ENCODE assay signal across 20 cellular contexts in genomic region chr10:59881640-59882039, GRCh38. TPM values are rescaled to one million over a fixed set of nuclear protein-coding genes. Genes with fewer than 3 reads are reported as not detected.
A peak's percentile ranks its signal among the peaks of the same experiment; 100 is the strongest.
DNase-seq lines count a peak whose midpoint lies in the region; ATAC-seq, FAIRE-seq and TF ChIP-seq lines count a peak whose summit lies in the region.
"Had no signal": no experiment of that assay in that cellular context is flagged by ENCODE, and none has a peak within 500 bp of the region (broad histone marks: within the 10 kb centered on the region; RNA-seq: fewer than 3 reads in every experiment).

No MANE protein-coding gene starts in this region.

- no peaks in the 10 kb centered on the region for H3K9me2 ChIP-seq in MM.1S (replicated peaks; ENCODE audit: insufficient read depth, low read length)
- H3K9me2 ChIP-seq: SK-N-SH had no signal

- H3K4me1 ChIP-seq in MM.1S (ENCODE audit: low read length) = peaks cover 17% of the 10 kb centered on the region

- CTCF ChIA-PET in activated CD4-positive, alpha-beta memory T cell treated with anti-CD3 and anti-CD28 coated beads for 36 hours (lab: Charles Lee) = interaction anchor here (1.0 to 1.2 kb wide), 2 partner anchors 14 to 25 kb away, joined by 3 to 9 read pairs; partner anchors contain the start of gene CCDC6
- CTCF ChIA-PET in activated CD4-positive, alpha-beta memory T cell treated with anti-CD3 and anti-CD28 coated beads, Interleukin-2, amount 10 ng/mL, durations not matched to agents 7 days and 5 days (lab: Charles Lee) = no interaction called here
- CTCF ChIA-PET in RWPE1 (lab: Yijun Ruan, JAX) = no interaction called here

- peak; percentile 2 for ATAC-seq in GM21619 (IDR thresholded peaks at IDR 0.05; ENCODE audit: unreplicated experiment)
- ATAC-seq in activated naive CD8-positive, alpha-beta T cell treated with anti-CD3 and anti-CD28 coated beads, Interleukin-2, amount 50 U/mL, for 24 hours = no peak
- ATAC-seq in stimulated activated effector memory CD8-positive, alpha-beta T cell treated with anti-CD3 and anti-CD28 coated beads, Interleukin-12 subunit alpha, Interleukin-12 subunit beta, amount 100 ng/mL, for 72 hours = no peak

- POLR2A ChIA-PET in activated CD4-positive, alpha-beta memory T cell treated with anti-CD3 and anti-CD28 coated beads for 36 hours (lab: Charles Lee) = interaction anchor here (1.1 to 1.5 kb wide), 3 partner anchors 8 to 26 kb away, joined by 3 to 27 read pairs (median 9); partner anchors contain the start of gene CCDC6
- POLR2A ChIA-PET in activated CD4-positive, alpha-beta memory T cell treated with anti-CD3 and anti-CD28 coated beads, Interleukin-2, amount 10 ng/mL, durations not matched to agents 7 days and 5 days (lab: Charles Lee) = no interaction called here
- POLR2A ChIA-PET in RWPE1 (lab: Yijun Ruan, JAX; ENCODE audit: low non-redundant PET) = no interaction called here

- peak overlapping the region; percentile 90 for H3K27ac Mint-ChIP-seq in activated CD4-positive, alpha-beta memory T cell treated with anti-CD3 and anti-CD28 coated beads for 36 hours
- H3K27ac Mint-ChIP-seq in activated CD4-positive, alpha-beta memory T cell treated with anti-CD3 and anti-CD28 coated beads, Interleukin-2, amount 10 ng/mL, durations not matched to agents 7 days and 5 days = no peak overlapping the region
- peak overlapping the region; percentile 86 for H3K27ac Mint-ChIP-seq in activated naive CD8-positive, alpha-beta T cell treated with anti-CD3 and anti-CD28 coated beads, Interleukin-2, amount 50 U/mL, for 24 hours
- H3K27ac Mint-ChIP-seq in stimulated activated effector memory CD8-positive, alpha-beta T cell treated with anti-CD3 and anti-CD28 coated beads, Interleukin-12 subunit alpha, Interleukin-12 subunit beta, amount 100 ng/mL, for 72 hours = peak overlapping the region; percentile 84
- H3K27ac Mint-ChIP-seq: WTC11 had no signal

- DNase-seq in activated CD4-positive, alpha-beta memory T cell treated with anti-CD3 and anti-CD28 coated beads for 36 hours = no peak
- DNase-seq in activated CD4-positive, alpha-beta memory T cell treated with anti-CD3 and anti-CD28 coated beads, Interleukin-2, amount 10 ng/mL, durations not matched to agents 7 days and 5 days = no peak
- no peak for DNase-seq in activated naive CD8-positive, alpha-beta T cell treated with anti-CD3 and anti-CD28 coated beads, Interleukin-2, amount 50 U/mL, for 24 hours
- peak in 1 of 2 donors; percentile 51 for DNase-seq in stimulated activated effector memory CD8-positive, alpha-beta T cell treated with anti-CD3 and anti-CD28 coated beads, Interleukin-12 subunit alpha, Interleukin-12 subunit beta, amount 100 ng/mL, for 72 hours (ENCODE audit: low spot score in 2 of 2)
- no peak for DNase-seq in RWPE1 (ENCODE audit: low spot score)
- no peak for DNase-seq in MM.1S
- DNase-seq in GM12892 (ENCODE audit: insufficient read length) = no peak
- DNase-seq: aorta; H7; naive B cell; NCI-H526; RPMI8226; SK-N-SH; small intestine; stimulated activated naive CD4-positive, alpha-beta T cell had no signal

- no peaks in the 10 kb centered on the region for H3K9me3 ChIP-seq in MM.1S (replicated peaks; ENCODE audit: insufficient read depth, low read length)
- H3K9me3 ChIP-seq: SK-N-SH, tibial nerve had no signal

- no peaks in the 10 kb centered on the region for H3K9me3 Mint-ChIP-seq in activated CD4-positive, alpha-beta memory T cell treated with anti-CD3 and anti-CD28 coated beads for 36 hours
- no peaks in the 10 kb centered on the region for H3K9me3 Mint-ChIP-seq in activated CD4-positive, alpha-beta memory T cell treated with anti-CD3 and anti-CD28 coated beads, Interleukin-2, amount 10 ng/mL, durations not matched to agents 7 days and 5 days
- no peaks in the 10 kb centered on the region for H3K9me3 Mint-ChIP-seq in activated naive CD8-positive, alpha-beta T cell treated with anti-CD3 and anti-CD28 coated beads, Interleukin-2, amount 50 U/mL, for 24 hours
- H3K9me3 Mint-ChIP-seq in stimulated activated effector memory CD8-positive, alpha-beta T cell treated with anti-CD3 and anti-CD28 coated beads, Interleukin-12 subunit alpha, Interleukin-12 subunit beta, amount 100 ng/mL, for 72 hours = no peaks in the 10 kb centered on the region
- H3K9me3 Mint-ChIP-seq: naive B cell, WTC11 had no signal

- H3K27me3 ChIP-seq in MM.1S (replicated peaks; ENCODE audit: insufficient read depth, low read length) = no peaks in the 10 kb centered on the region
- H3K27me3 ChIP-seq: tibial nerve had no signal

- peaks cover 88% of the 10 kb centered on the region for H3K4me1 Mint-ChIP-seq in activated CD4-positive, alpha-beta memory T cell treated with anti-CD3 and anti-CD28 coated beads for 36 hours (ENCODE audit: low read depth)
- H3K4me1 Mint-ChIP-seq in activated CD4-positive, alpha-beta memory T cell treated with anti-CD3 and anti-CD28 coated beads, Interleukin-2, amount 10 ng/mL, durations not matched to agents 7 days and 5 days = peaks cover 82% of the 10 kb centered on the region
- peaks cover 87% of the 10 kb centered on the region for H3K4me1 Mint-ChIP-seq in activated naive CD8-positive, alpha-beta T cell treated with anti-CD3 and anti-CD28 coated beads, Interleukin-2, amount 50 U/mL, for 24 hours
- H3K4me1 Mint-ChIP-seq in stimulated activated effector memory CD8-positive, alpha-beta T cell treated with anti-CD3 and anti-CD28 coated beads, Interleukin-12 subunit alpha, Interleukin-12 subunit beta, amount 100 ng/mL, for 72 hours = peaks cover 85% of the 10 kb centered on the region

- H3K79me2 ChIP-seq in MM.1S (ENCODE audit: low read length) = peaks cover 67% of the 10 kb centered on the region

- H3K4me3 ChIP-seq in MM.1S (ENCODE audit: low read length) = no peak overlapping the region
- H3K4me3 ChIP-seq: tibial nerve had no signal

- no peaks in the 10 kb centered on the region for H3K36me3 ChIP-seq in MM.1S (replicated peaks; ENCODE audit: insufficient read depth, low read length)
- H3K36me3 ChIP-seq: tibial nerve had no signal

- no peak overlapping the region for H3K4me2 ChIP-seq in MM.1S (ENCODE audit: low read depth, low read length)
- H3K4me2 ChIP-seq: SK-N-SH had no signal

- no peak overlapping the region for H3K27ac ChIP-seq in RWPE1
- H3K27ac ChIP-seq in MM.1S (ENCODE audit: low read length) = no peak overlapping the region
- H3K27ac ChIP-seq: tibial nerve had no signal

- no peak overlapping the region for H3K4me3 Mint-ChIP-seq in activated CD4-positive, alpha-beta memory T cell treated with anti-CD3 and anti-CD28 coated beads for 36 hours
- H3K4me3 Mint-ChIP-seq in activated CD4-positive, alpha-beta memory T cell treated with anti-CD3 and anti-CD28 coated beads, Interleukin-2, amount 10 ng/mL, durations not matched to agents 7 days and 5 days = no peak overlapping the region
- H3K4me3 Mint-ChIP-seq in activated naive CD8-positive, alpha-beta T cell treated with anti-CD3 and anti-CD28 coated beads, Interleukin-2, amount 50 U/mL, for 24 hours = peak overlapping the region; percentile 63
- H3K4me3 Mint-ChIP-seq in stimulated activated effector memory CD8-positive, alpha-beta T cell treated with anti-CD3 and anti-CD28 coated beads, Interleukin-12 subunit alpha, Interleukin-12 subunit beta, amount 100 ng/mL, for 72 hours = peak overlapping the region; percentile 59
- H3K4me3 Mint-ChIP-seq: WTC11 had no signal

- peaks cover 4% of the 10 kb centered on the region; the same call in 1 of the 2 replicates for H4K20me1 ChIP-seq in MM.1S (ENCODE audit: insufficient read depth, low read length)

- H3F3A ChIP-seq in MM.1S (ENCODE audit: insufficient read depth, low read length) = peaks cover 9% of the 10 kb centered on the region

- intact Hi-C loops in activated CD4-positive, alpha-beta memory T cell treated with anti-CD3 and anti-CD28 coated beads for 36 hours (cut with micrococcal nuclease) = loop anchor here (1.0 to 5.0 kb wide), 3 partner anchors 24 to 1599 kb away; no protein-coding TSS in a partner anchor

- no peak for FAIRE-seq in GM12892 (lab: Jason Lieb, UNC)
- FAIRE-seq: A204.1, endothelial cell of umbilical vein, small intestine had no signal

- H2AFZ ChIP-seq in MM.1S (ENCODE audit: low read length) = no peak overlapping the region

- peaks cover 8% of the 10 kb centered on the region for H3K36me3 Mint-ChIP-seq in activated CD4-positive, alpha-beta memory T cell treated with anti-CD3 and anti-CD28 coated beads for 36 hours
- H3K36me3 Mint-ChIP-seq in activated CD4-positive, alpha-beta memory T cell treated with anti-CD3 and anti-CD28 coated beads, Interleukin-2, amount 10 ng/mL, durations not matched to agents 7 days and 5 days (ENCODE audit: low read depth) = no peaks in the 10 kb centered on the region
- H3K36me3 Mint-ChIP-seq in activated naive CD8-positive, alpha-beta T cell treated with anti-CD3 and anti-CD28 coated beads, Interleukin-2, amount 50 U/mL, for 24 hours (ENCODE audit: low read depth) = peaks cover 21% of the 10 kb centered on the region
- peaks cover 32% of the 10 kb centered on the region for H3K36me3 Mint-ChIP-seq in stimulated activated effector memory CD8-positive, alpha-beta T cell treated with anti-CD3 and anti-CD28 coated beads, Interleukin-12 subunit alpha, Interleukin-12 subunit beta, amount 100 ng/mL, for 72 hours
- H3K36me3 Mint-ChIP-seq: naive B cell, WTC11 had no signal

- H3K9ac ChIP-seq in MM.1S (ENCODE audit: low read length) = no peak overlapping the region
- H3K9ac ChIP-seq: SK-N-SH had no signal

- no peak for TF ChIP-seq POLR2A in GM12892 (IDR thresholded peaks at IDR 0.05; ENCODE audit: low read depth, low read length)

- TF ChIP-seq CTCF in RWPE1 (conservative IDR thresholded peaks at IDR 0.05; ENCODE audit: low read depth) (no peak), MM.1S (IDR thresholded peaks at IDR 0.05; ENCODE audit: low read length) (no peak)

- no peaks in the 10 kb centered on the region for H3K27me3 Mint-ChIP-seq in activated CD4-positive, alpha-beta memory T cell treated with anti-CD3 and anti-CD28 coated beads for 36 hours
- H3K27me3 Mint-ChIP-seq in activated CD4-positive, alpha-beta memory T cell treated with anti-CD3 and anti-CD28 coated beads, Interleukin-2, amount 10 ng/mL, durations not matched to agents 7 days and 5 days = no peaks in the 10 kb centered on the region
- no peaks in the 10 kb centered on the region for H3K27me3 Mint-ChIP-seq in activated naive CD8-positive, alpha-beta T cell treated with anti-CD3 and anti-CD28 coated beads, Interleukin-2, amount 50 U/mL, for 24 hours
- H3K27me3 Mint-ChIP-seq: naive B cell had no signal

RNA-seq across cellular contexts. Expression of gene CCDC6, which starts 24.7 kb away (rescaled TPM):
- 10 to 100 TPM; 49.1 to 51.5 TPM for total RNA-seq in activated CD4-positive, alpha-beta memory T cell treated with anti-CD3 and anti-CD28 coated beads for 36 hours
- 10 to 100 TPM; 22.4 to 22.6 TPM for total RNA-seq in activated CD4-positive, alpha-beta memory T cell treated with anti-CD3 and anti-CD28 coated beads, Interleukin-2, amount 10 ng/mL, durations not matched to agents 7 days and 5 days
- polyA plus RNA-seq in GM12892 (2012; ENCODE audit: missing spikeins) = 20.9 TPM

Comparison
In these comparisons a context has a peak if more than half of its experiments do, and no peak if none do; other contexts are left out.
1. H3K4me3 Mint-ChIP-seq: peak in activated naive CD8-positive, alpha-beta T cell treated with anti-CD3 and anti-CD28 coated beads, Interleukin-2, amount 50 U/mL, for 24 hours (single experiment) and stimulated activated effector memory CD8-positive, alpha-beta T cell treated with anti-CD3 and anti-CD28 coated beads, Interleukin-12 subunit alpha, Interleukin-12 subunit beta, amount 100 ng/mL, for 72 hours (single experiment); none in activated CD4-positive, alpha-beta memory T cell treated with anti-CD3 and anti-CD28 coated beads for 36 hours (single experiment) and activated CD4-positive, alpha-beta memory T cell treated with anti-CD3 and anti-CD28 coated beads, Interleukin-2, amount 10 ng/mL, durations not matched to agents 7 days and 5 days (single experiment).